1 cellular context compared by ENCODE assay signal in genomic region chr2:20641123-20641985, GRCh38.
A peak's percentile ranks its signal among the peaks of the same experiment; 100 is the strongest.
TF ChIP-seq lines count a peak whose summit lies in the region.

No MANE protein-coding gene starts in this region.

TF ChIP-seq in SK-N-SH, 30 proteins besides CTCF, POLR2A, EP300 and RAD21 (continued from another document):
- no peak for TF ChIP-seq RXRA (IDR thresholded peaks at IDR 0.05; ENCODE audit: borderline replicate concordance, low read depth)
- TF ChIP-seq USF1 (IDR thresholded peaks at IDR 0.05; ENCODE audit: borderline replicate concordance, low read depth) = peak; percentile 27; the same call in 1 of the 2 replicates
- no peak for TF ChIP-seq YY1 (IDR thresholded peaks at IDR 0.05; ENCODE audit: low read depth)
- TF ChIP-seq REST (IDR thresholded peaks at IDR 0.05; ENCODE audit: low read depth, low read length) = no peak
- TF ChIP-seq NRF1 (IDR thresholded peaks at IDR 0.05; ENCODE audit: low read depth, low read length) = no peak
- no peak for TF ChIP-seq ZBTB33 (IDR thresholded peaks at IDR 0.05; ENCODE audit: borderline replicate concordance, low read depth)
- no peak for TF ChIP-seq RCOR1 (IDR thresholded peaks at IDR 0.05; ENCODE audit: low read length)
- no peak for TF ChIP-seq MEF2A (IDR thresholded peaks at IDR 0.05; ENCODE audit: borderline replicate concordance, low read depth)
- no peak for TF ChIP-seq MAX (IDR thresholded peaks at IDR 0.05; ENCODE audit: low read depth)
- no peak for TF ChIP-seq NFIC (IDR thresholded peaks at IDR 0.05; ENCODE audit: borderline replicate concordance)
- TF ChIP-seq TCF12 (IDR thresholded peaks at IDR 0.05) = no peak; the same call in 1 of the 2 replicates
